Comparison of ENCODE assay signal across 8 cellular contexts in the genomic region with DNA sequence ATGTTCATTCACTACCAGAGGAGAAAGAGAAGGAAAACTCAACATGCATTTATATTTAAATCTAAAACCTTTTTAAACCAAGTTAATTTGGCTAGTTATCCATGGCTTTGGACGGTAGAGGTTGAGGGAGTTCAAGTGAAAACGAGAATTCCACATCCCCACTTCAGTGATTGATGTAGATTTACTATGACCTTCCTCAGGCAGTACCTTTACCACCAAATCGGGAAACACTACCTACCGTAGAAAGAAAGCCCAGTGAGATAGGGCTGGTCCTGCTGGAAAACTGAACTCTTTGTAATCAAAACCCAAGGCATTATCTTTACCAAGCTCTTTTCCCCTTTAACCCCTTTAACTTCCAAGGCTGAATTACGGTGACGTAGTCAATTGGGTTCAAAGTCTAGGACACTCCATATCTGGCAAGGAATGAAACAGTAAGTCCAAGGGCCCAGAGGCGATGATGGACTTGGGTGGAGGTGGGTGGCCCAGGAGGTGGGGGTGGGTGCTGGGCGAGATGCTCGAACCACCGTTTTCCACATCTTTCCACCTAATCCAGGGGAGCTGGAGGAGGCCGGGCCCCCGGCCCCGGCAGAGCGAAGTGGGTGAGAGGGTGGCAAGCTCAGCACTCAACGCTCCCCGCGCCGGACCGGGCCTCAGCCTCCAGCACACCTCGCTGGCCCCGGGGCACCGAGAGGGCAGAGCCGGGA. TPM values are rescaled to one million over a fixed set of nuclear protein-coding genes. Genes with fewer than 3 reads are reported as not detected.
A peak's percentile ranks its signal among the peaks of the same experiment; 100 is the strongest.
DNase-seq lines count a peak whose midpoint lies in the region; ATAC-seq and TF ChIP-seq lines count a peak whose summit lies in the region.

No MANE protein-coding gene starts in this region.

- H3K9ac ChIP-seq in SK-N-SH, result peak overlapping the region; percentile 84
- H3K9ac ChIP-seq in mucosa of rectum (ENCODE audit: low read depth in 1 of 2, low read length in 2 of 2), result peak overlapping the region; percentile 96 to 98

- ATAC-seq in CD4-positive, CD25-positive, alpha-beta regulatory T cell (ENCODE audit: low read depth in 2 of 2), result peak in 1 of 2 donors; percentile 13
- ATAC-seq in GM18867 (IDR thresholded peaks at IDR 0.05; ENCODE audit: unreplicated experiment), result peak; percentile 8
- ATAC-seq in HG03280 (IDR thresholded peaks at IDR 0.05; ENCODE audit: unreplicated experiment), result peak; percentile 20
- peak; percentile 66 for ATAC-seq in aorta (ENCODE audit: low FRiP score)

- intact Hi-C loops in aorta (cut with DNase I), result loop anchor here (2.0 to 10.0 kb wide), 3 partner anchors 75 to 332 kb away; a partner anchor contains a TSS

- TF ChIP-seq EP300 in SK-N-SH (IDR thresholded peaks at IDR 0.05; ENCODE audit: borderline replicate concordance in 1 of 2, low read depth in 1 of 2, low read length in 1 of 2), result no peak

- peak overlapping the region; percentile 91 for H3K4me3 ChIP-seq in CD4-positive, CD25-positive, alpha-beta regulatory T cell (ENCODE audit: low read depth, low read length)
- H3K4me3 ChIP-seq in SK-N-SH (ENCODE audit: low read depth in 2 of 2, low read length in 1 of 2), result peak overlapping the region; percentile 63 to 69
- H3K4me3 ChIP-seq in epithelial cell of proximal tubule (ENCODE audit: low read depth, low read length), result peak overlapping the region; percentile 69
- peak overlapping the region; percentile 90 to 97 for H3K4me3 ChIP-seq in mucosa of rectum (ENCODE audit: low read length in 2 of 2)
- peak overlapping the region; percentile 73 to 93 for H3K4me3 ChIP-seq in aorta (ENCODE audit: low read length in 2 of 2)

- no peaks in the 10 kb centered on the region for H3K27me3 ChIP-seq in CD4-positive, CD25-positive, alpha-beta regulatory T cell (ENCODE audit: control insufficient read depth, insufficient read depth, low read length)
- H3K27me3 ChIP-seq in SK-N-SH (ENCODE audit: insufficient read depth) (no peaks in the 10 kb centered on the region), mucosa of rectum (ENCODE audit: control insufficient read depth in 2 of 2, insufficient read depth in 2 of 2, low read length in 2 of 2) (no peaks in the 10 kb centered on the region), aorta (ENCODE audit: control insufficient read depth in 1 of 2, insufficient read depth in 2 of 2, low read length in 1 of 2) (no peaks in the 10 kb centered on the region)

- no peaks in the 10 kb centered on the region for H3K9me2 ChIP-seq in SK-N-SH

- H4K20me1 ChIP-seq in SK-N-SH (ENCODE audit: insufficient read depth), result peaks cover 20% of the 10 kb centered on the region

- peak overlapping the region; percentile 94 to 100 (median 96) for H3K4me3 Mint-ChIP-seq in CD4-positive, CD25-positive, alpha-beta regulatory T cell

- peaks cover 71% of the 10 kb centered on the region for H3K79me2 ChIP-seq in SK-N-SH (ENCODE audit: insufficient read depth)

- no peaks in the 10 kb centered on the region for H3K27me3 Mint-ChIP-seq in CD4-positive, CD25-positive, alpha-beta regulatory T cell

- peak overlapping the region; percentile 65; the same call in 1 of the 2 replicates for H2AFZ ChIP-seq in SK-N-SH (ENCODE audit: low read depth)

- H3K36me3 Mint-ChIP-seq in CD4-positive, CD25-positive, alpha-beta regulatory T cell, result peaks cover 4% of the 10 kb centered on the region

- TF ChIP-seq CTCF in SK-N-SH (IDR thresholded peaks at IDR 0.05), result no peak
- TF ChIP-seq CTCF in epithelial cell of proximal tubule (conservative IDR thresholded peaks at IDR 0.05; ENCODE audit: low read depth, low read length), result no peak

- H3K4me1 ChIP-seq in CD4-positive, CD25-positive, alpha-beta regulatory T cell (ENCODE audit: control insufficient read depth, insufficient read depth, low read length, poor library complexity, severe bottlenecking), result peaks cover 36% of the 10 kb centered on the region
- H3K4me1 ChIP-seq in SK-N-SH (ENCODE audit: control insufficient read depth in 1 of 2, insufficient read depth in 2 of 2, low read depth in 1 of 2, low read length in 1 of 2), result no peaks in the 10 kb centered on the region
- H3K4me1 ChIP-seq in mucosa of rectum (ENCODE audit: control insufficient read depth in 2 of 2, insufficient read depth in 2 of 2, low read length in 2 of 2), result peaks cover 16 to 19% of the 10 kb centered on the region in 2 donors
- peaks cover 0 to 4% of the 10 kb centered on the region in 2 donors for H3K4me1 ChIP-seq in aorta (ENCODE audit: control insufficient read depth in 1 of 2, insufficient read depth in 2 of 2, low read length in 2 of 2)

- H3K36me3 ChIP-seq in CD4-positive, CD25-positive, alpha-beta regulatory T cell (ENCODE audit: control insufficient read depth, insufficient read depth, low read length), result no peaks in the 10 kb centered on the region
- H3K36me3 ChIP-seq in SK-N-SH (replicated peaks in 1 of 2; ENCODE audit: control insufficient read depth in 1 of 2, insufficient read depth in 2 of 2, low read length in 1 of 2) (no peaks in the 10 kb centered on the region), mucosa of rectum (ENCODE audit: control insufficient read depth in 2 of 2, insufficient read depth in 2 of 2, low read length in 2 of 2) (peaks cover 0 to 3% of the 10 kb centered on the region in 2 donors), aorta (ENCODE audit: control insufficient read depth in 1 of 2, insufficient read depth in 2 of 2, low read length in 1 of 2) (no peaks in the 10 kb centered on the region)

- POLR2A ChIA-PET in SK-N-SH (lab: Yijun Ruan, JAX), result interaction anchor here (0.6 to 2.0 kb wide), 5 partner anchors 11 to 330 kb away, joined by 3 to 13 read pairs (median 7); a partner anchor contains a TSS

- CTCF ChIA-PET in SK-N-SH (lab: Yijun Ruan, JAX), result interaction anchor here (0.8 kb wide), 1 partner anchor 9 kb away, joined by 3 read pairs; no protein-coding TSS in a partner anchor

- peak overlapping the region; percentile 75 for H3K4me2 ChIP-seq in SK-N-SH

- no peaks in the 10 kb centered on the region for H3K9me3 Mint-ChIP-seq in CD4-positive, CD25-positive, alpha-beta regulatory T cell

- H3K4me1 Mint-ChIP-seq in CD4-positive, CD25-positive, alpha-beta regulatory T cell, result peaks cover 16 to 63% (median 39%) of the 10 kb centered on the region in 4 donors

- no peaks in the 10 kb centered on the region for H3K9me3 ChIP-seq in CD4-positive, CD25-positive, alpha-beta regulatory T cell (ENCODE audit: control insufficient read depth in 2 of 2, low read length in 2 of 2)
- H3K9me3 ChIP-seq in SK-N-SH (no peaks in the 10 kb centered on the region), mucosa of rectum (ENCODE audit: control insufficient read depth in 2 of 2, low read length in 2 of 2) (no peaks in the 10 kb centered on the region), aorta (ENCODE audit: control insufficient read depth, low read length) (no peaks in the 10 kb centered on the region)

- peak overlapping the region; percentile 95 to 97 (median 96) for H3K27ac Mint-ChIP-seq in CD4-positive, CD25-positive, alpha-beta regulatory T cell

- peak overlapping the region; percentile 93 for H3K27ac ChIP-seq in CD4-positive, CD25-positive, alpha-beta regulatory T cell (ENCODE audit: insufficient read depth, low read length, poor library complexity, severe bottlenecking)
- peak overlapping the region; percentile 65 to 76; a peak in 3 of 4 replicates for H3K27ac ChIP-seq in SK-N-SH (ENCODE audit: low read depth in 2 of 2, low read length in 1 of 2)
- H3K27ac ChIP-seq in mucosa of rectum (ENCODE audit: low read depth in 2 of 2, low read length in 2 of 2), result peak overlapping the region; percentile 99
- H3K27ac ChIP-seq in aorta (ENCODE audit: low read depth in 1 of 2, low read length in 2 of 2), result peak overlapping the region; percentile 96 to 97

- 10% methylated on average over 10 of the region's 23 CpGs for WGBS in SK-N-SH (ENCODE audit: low lambda C conversion rate)
- 0 to 1% methylated on average over 23 of the region's 23 CpGs for WGBS in aorta, 2 donors

- TF ChIP-seq RAD21 in SK-N-SH (IDR thresholded peaks at IDR 0.05; ENCODE audit: low read length), result no peak

- DNase-seq in CD4-positive, CD25-positive, alpha-beta regulatory T cell, result peak in 2 of 3 donors; percentile 9 to 31
- DNase-seq in SK-N-SH (no peak), epithelial cell of proximal tubule (ENCODE audit: low read depth) (no peak), aorta (no peak)
- no peak for DNase-seq in effector CD4-positive, alpha-beta T cell

- H3F3A ChIP-seq in SK-N-SH (replicated peaks; ENCODE audit: insufficient read depth), result no peaks in the 10 kb centered on the region

TF ChIP-seq in SK-N-SH, 30 proteins besides CTCF, POLR2A, EP300 and RAD21 (continues in another document):
- TF ChIP-seq MXI1 (IDR thresholded peaks at IDR 0.05; ENCODE audit: low read depth, low read length), result no peak
- TF ChIP-seq, protein P1, sequence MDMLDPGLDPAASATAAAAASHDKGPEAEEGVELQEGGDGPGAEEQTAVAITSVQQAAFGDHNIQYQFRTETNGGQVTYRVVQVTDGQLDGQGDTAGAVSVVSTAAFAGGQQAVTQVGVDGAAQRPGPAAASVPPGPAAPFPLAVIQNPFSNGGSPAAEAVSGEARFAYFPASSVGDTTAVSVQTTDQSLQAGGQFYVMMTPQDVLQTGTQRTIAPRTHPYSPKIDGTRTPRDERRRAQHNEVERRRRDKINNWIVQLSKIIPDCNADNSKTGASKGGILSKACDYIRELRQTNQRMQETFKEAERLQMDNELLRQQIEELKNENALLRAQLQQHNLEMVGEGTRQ (IDR thresholded peaks at IDR 0.05; ENCODE audit: borderline replicate concordance, low read depth, low read length), result no peak
- no peak for TF ChIP-seq GABPA (IDR thresholded peaks at IDR 0.05; ENCODE audit: low read depth)

RNA-seq across cellular contexts. Expression of a gene that starts 0.6 kb away (rescaled TPM):
- total RNA-seq in CD4-positive, CD25-positive, alpha-beta regulatory T cell, result 64.5 TPM
- polyA plus RNA-seq in CD4-positive, CD25-positive, alpha-beta regulatory T cell, result 10 to 100 TPM; 29.5 to 60.3 (median 37.7) TPM
- 30.0 and 39.4 TPM in 2 replicates for polyA plus RNA-seq in SK-N-SH (2012; rRNA removed)
- 23.8 and 36.5 TPM in 2 replicates for polyA plus RNA-seq in SK-N-SH (2012; cell fraction: cytosol; rRNA removed)
- 11.5 and 22.5 TPM in 2 replicates for polyA plus RNA-seq in SK-N-SH (2012; cell fraction: nucleus; rRNA removed)
- total RNA-seq in epithelial cell of proximal tubule, result 80.5 and 86.1 TPM in 2 replicates
- total RNA-seq in aorta, result 100 to 1,000 TPM; 143 to 172 TPM
- polyA plus RNA-seq in aorta, result 10 to 100 TPM; 42.6 to 56.5 TPM

RNA-seq across cellular contexts. Expression of a gene that starts 11.7 kb away (rescaled TPM):
- 15.0 TPM for total RNA-seq in CD4-positive, CD25-positive, alpha-beta regulatory T cell
- 10 to 100 TPM; 13.4 to 18.8 (median 18.0) TPM for polyA plus RNA-seq in CD4-positive, CD25-positive, alpha-beta regulatory T cell
- 8.4 and 13.2 TPM in 2 replicates for polyA plus RNA-seq in SK-N-SH (2012; rRNA removed)
- 9.7 and 16.0 TPM in 2 replicates for polyA plus RNA-seq in SK-N-SH (2012; cell fraction: cytosol; rRNA removed)
- polyA plus RNA-seq in SK-N-SH (2012; cell fraction: nucleus; rRNA removed), result 11.1 and 14.7 TPM in 2 replicates
- total RNA-seq in epithelial cell of proximal tubule, result 49.0 and 51.9 TPM in 2 replicates
- total RNA-seq in aorta, result 10 to 100 TPM in 1 of 2 donors, 1 to 10 TPM in 1; 7.9 to 10.6 TPM
- 1 to 10 TPM; 6.5 to 7.0 TPM for polyA plus RNA-seq in aorta

Comparison
In these comparisons a context has a peak if more than half of its experiments do, and no peak if none do; other contexts are left out.
1. DNase-seq: peak in CD4-positive, CD25-positive, alpha-beta regulatory T cell (2 of 3); none in SK-N-SH (single experiment), epithelial cell of proximal tubule (single experiment), aorta (0 of 2) and effector CD4-positive, alpha-beta T cell (single experiment).
2. Peak in every context shown above with its lines, with median percentiles within 50 percentile points of each other: H3K27ac ChIP-seq and H3K4me3 ChIP-seq.